ENCODE assay signal across 8 cellular contexts in genomic region chr4:41257257-41257900, GRCh38. TPM values are rescaled to one million over a fixed set of nuclear protein-coding genes. Genes with fewer than 3 reads are reported as not detected.
DNase-seq lines count a peak whose midpoint lies in the region; ATAC-seq and TF ChIP-seq lines count a peak whose summit lies in the region.

No MANE protein-coding gene starts in this region.

- no peak overlapping the region for H3K27ac Mint-ChIP-seq in activated T-helper 1 cell treated with anti-CD3 and anti-CD28 coated beads, Interleukin-12 subunit alpha, Interleukin-12 subunit beta, Interleukin-2, Interleukin-4 antibody, amounts not matched to agents 30 ng/mL and 10 ng/mL and 1 ng/mL, durations not matched to agents 14 hours and 24 hours and 36 hours

- H3K9me3 ChIP-seq in neuron (ENCODE audit: low read length): no peaks in the 10 kb centered on the region
- no peaks in the 10 kb centered on the region for H3K9me3 ChIP-seq in vagina

- H3K4me3 Mint-ChIP-seq in activated T-helper 1 cell treated with anti-CD3 and anti-CD28 coated beads, Interleukin-12 subunit alpha, Interleukin-12 subunit beta, Interleukin-2, Interleukin-4 antibody, amounts not matched to agents 30 ng/mL and 10 ng/mL and 1 ng/mL, durations not matched to agents 14 hours and 24 hours and 36 hours: peak overlapping the region; percentile 77

- H2AFZ ChIP-seq in neuron (ENCODE audit: low read depth, low read length): peak overlapping the region; percentile 82

- H3K27me3 ChIP-seq in foreskin keratinocyte (peaks cover 75% of the 10 kb centered on the region), neuron (ENCODE audit: insufficient read depth, low read length) (no peaks in the 10 kb centered on the region), vagina (no peaks in the 10 kb centered on the region)

- intact Hi-C loops in activated T-helper 1 cell treated with anti-CD3 and anti-CD28 coated beads, Interleukin-12 subunit alpha, Interleukin-12 subunit beta, Interleukin-2, Interleukin-4 antibody, amounts not matched to agents 30 ng/mL and 10 ng/mL and 1 ng/mL, durations not matched to agents 14 hours and 24 hours and 36 hours (cut with micrococcal nuclease): loop anchor here (2.0 kb wide), 1 partner anchor 43 kb away; the partner anchor contains the start of gene APBB2
- intact Hi-C loops in vagina (cut with DNase I): no loop called here

- H3K27me3 Mint-ChIP-seq in activated T-helper 1 cell treated with anti-CD3 and anti-CD28 coated beads, Interleukin-12 subunit alpha, Interleukin-12 subunit beta, Interleukin-2, Interleukin-4 antibody, amounts not matched to agents 30 ng/mL and 10 ng/mL and 1 ng/mL, durations not matched to agents 14 hours and 24 hours and 36 hours (ENCODE audit: insufficient read depth): peaks cover 42% of the 10 kb centered on the region

- H3K4me3 ChIP-seq in neuron (ENCODE audit: low read length): peak overlapping the region; percentile 65
- peak overlapping the region; percentile 45 to 55 for H3K4me3 ChIP-seq in vagina

- no peak for TF ChIP-seq POLR2A in vagina (IDR thresholded peaks at IDR 0.05)

- H3K27ac ChIP-seq in foreskin keratinocyte: no peak overlapping the region
- peak overlapping the region; percentile 17 for H3K27ac ChIP-seq in vagina

- peaks cover 5% of the 10 kb centered on the region for H3K4me1 Mint-ChIP-seq in activated T-helper 1 cell treated with anti-CD3 and anti-CD28 coated beads, Interleukin-12 subunit alpha, Interleukin-12 subunit beta, Interleukin-2, Interleukin-4 antibody, amounts not matched to agents 30 ng/mL and 10 ng/mL and 1 ng/mL, durations not matched to agents 14 hours and 24 hours and 36 hours (ENCODE audit: low read depth)

- no peaks in the 10 kb centered on the region for H3K9me3 Mint-ChIP-seq in activated T-helper 1 cell treated with anti-CD3 and anti-CD28 coated beads, Interleukin-12 subunit alpha, Interleukin-12 subunit beta, Interleukin-2, Interleukin-4 antibody, amounts not matched to agents 30 ng/mL and 10 ng/mL and 1 ng/mL, durations not matched to agents 14 hours and 24 hours and 36 hours

- ATAC-seq in foreskin keratinocyte: peak; percentile 79

- DNase-seq in GM03348 (ENCODE audit: low spot score) (peak; percentile 86), H4 (ENCODE audit: low spot score) (peak; percentile 76), NCI-H146 treated with DMSO at 0.1 percent for 48 hours (lab: John Stamatoyannopoulos, UW; ENCODE audit: unreplicated experiment) (peak; percentile 84), foreskin keratinocyte (peak in 1 of 2 donors; percentile 19), vagina (ENCODE audit: extremely low spot score in 2 of 2) (no peak)
- no peak for DNase-seq in activated T-helper 1 cell treated with anti-CD3 and anti-CD28 coated beads, Interleukin-12 subunit alpha, Interleukin-12 subunit beta, Interleukin-2, Interleukin-4 antibody, amounts not matched to agents 30 ng/mL and 10 ng/mL and 1 ng/mL, durations not matched to agents 14 hours and 24 hours and 36 hours (ENCODE audit: low spot score)
- DNase-seq in effector CD4-positive, alpha-beta T cell: no peak

- H3K36me3 ChIP-seq in neuron (ENCODE audit: insufficient read depth, low read length): peaks cover 26% of the 10 kb centered on the region
- H3K36me3 ChIP-seq in vagina: peaks cover 0 to 7% of the 10 kb centered on the region in 2 donors

- TF ChIP-seq CTCF in foreskin keratinocyte (conservative IDR thresholded peaks at IDR 0.05) (no peak), vagina (IDR thresholded peaks at IDR 0.05) (no peak)

- H3K4me1 ChIP-seq in foreskin keratinocyte (no peaks in the 10 kb centered on the region), neuron (ENCODE audit: insufficient read depth, low read length) (peaks cover 11% of the 10 kb centered on the region), vagina (peaks cover 22% of the 10 kb centered on the region)

- no peaks in the 10 kb centered on the region for H3K36me3 Mint-ChIP-seq in activated T-helper 1 cell treated with anti-CD3 and anti-CD28 coated beads, Interleukin-12 subunit alpha, Interleukin-12 subunit beta, Interleukin-2, Interleukin-4 antibody, amounts not matched to agents 30 ng/mL and 10 ng/mL and 1 ng/mL, durations not matched to agents 14 hours and 24 hours and 36 hours (ENCODE audit: low read depth)

RNA-seq across cellular contexts. Expression of gene UCHL1, which starts 0.7 kb away (rescaled TPM):
- 3,870 and 4,075 TPM in 2 replicates for total RNA-seq in H4 (2014; rRNA removed; shearing (Covaris generic))
- total RNA-seq in activated T-helper 1 cell treated with anti-CD3 and anti-CD28 coated beads, Interleukin-12 subunit alpha, Interleukin-12 subunit beta, Interleukin-2, Interleukin-4 antibody, amounts not matched to agents 30 ng/mL and 10 ng/mL and 1 ng/mL, durations not matched to agents 14 hours and 24 hours and 36 hours: 0.23 and 0.44 TPM in 2 replicates
- total RNA-seq in foreskin keratinocyte (5.2 and 7.5 TPM in 2 replicates), vagina (174 TPM)
- 5.2 and 7.9 TPM in 2 replicates for polyA plus RNA-seq in foreskin keratinocyte

RNA-seq across cellular contexts. Expression of gene APBB2, which starts 43.0 kb away (rescaled TPM):
- total RNA-seq in H4 (2014; rRNA removed; shearing (Covaris generic)): 25.5 and 25.7 TPM in 2 replicates
- 11.0 and 11.3 TPM in 2 replicates for total RNA-seq in activated T-helper 1 cell treated with anti-CD3 and anti-CD28 coated beads, Interleukin-12 subunit alpha, Interleukin-12 subunit beta, Interleukin-2, Interleukin-4 antibody, amounts not matched to agents 30 ng/mL and 10 ng/mL and 1 ng/mL, durations not matched to agents 14 hours and 24 hours and 36 hours
- total RNA-seq in foreskin keratinocyte (52.4 and 52.6 TPM in 2 replicates), vagina (68.8 TPM)
- 11.3 and 12.1 TPM in 2 replicates for polyA plus RNA-seq in foreskin keratinocyte

Comparison
In these comparisons a context has a peak if more than half of its experiments do, and no peak if none do; other contexts are left out.
1. DNase-seq: peak in GM03348 (single experiment), H4 (single experiment) and NCI-H146 treated with DMSO at 0.1 percent for 48 hours (single experiment); none in activated T-helper 1 cell treated with anti-CD3 and anti-CD28 coated beads, Interleukin-12 subunit alpha, Interleukin-12 subunit beta, Interleukin-2, Interleukin-4 antibody, amounts not matched to agents 30 ng/mL and 10 ng/mL and 1 ng/mL, durations not matched to agents 14 hours and 24 hours and 36 hours (single experiment), vagina (0 of 2) and effector CD4-positive, alpha-beta T cell (single experiment).
2. RNA of gene UCHL1, which starts 0.7 kb away (total RNA-seq): 3,870 to 4,075 TPM in H4 and 174 TPM in vagina (single experiment); 5.2 to 7.5 TPM in foreskin keratinocyte and 0.23 to 0.44 TPM in activated T-helper 1 cell treated with anti-CD3 and anti-CD28 coated beads, Interleukin-12 subunit alpha, Interleukin-12 subunit beta, Interleukin-2, Interleukin-4 antibody, amounts not matched to agents 30 ng/mL and 10 ng/mL and 1 ng/mL, durations not matched to agents 14 hours and 24 hours and 36 hours; every median in the first group is over 10 times any median in the second.